Comparison of ENCODE assay signal across 17 cellular contexts in the genomic region with DNA sequence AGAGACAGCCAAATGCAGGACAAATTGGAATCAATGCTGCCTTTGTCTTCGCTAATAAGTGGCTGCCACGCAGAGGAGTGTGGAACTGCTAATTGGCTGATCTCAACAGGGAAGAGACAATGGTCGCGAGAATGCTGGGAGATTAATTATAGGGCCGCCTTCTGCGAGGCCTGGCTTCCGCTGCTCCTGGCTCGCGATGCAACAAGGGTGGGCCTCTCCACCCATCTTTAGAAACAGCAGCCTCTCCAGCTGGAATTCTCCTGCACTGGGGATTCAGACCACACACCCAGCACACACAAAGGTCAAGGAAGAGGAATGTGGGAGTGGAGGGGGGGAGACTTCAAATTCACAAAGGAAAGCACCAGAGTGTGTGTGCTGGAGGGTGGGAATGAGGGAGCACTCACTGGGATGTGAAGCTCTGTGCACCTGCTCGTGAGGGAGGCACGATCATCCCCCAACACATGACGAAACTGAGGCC.
DNase-seq lines count a peak whose midpoint lies in the region; ATAC-seq and TF ChIP-seq lines count a peak whose summit lies in the region.
"Had no signal": no experiment of that assay in that cellular context is flagged by ENCODE, and none has a peak within 500 bp of the region (broad histone marks: within the 10 kb centered on the region; RNA-seq: fewer than 3 reads in every experiment).

No MANE protein-coding gene starts in this region.

- no peaks in the 10 kb centered on the region for H3K79me2 ChIP-seq in osteoblast (ENCODE audit: insufficient read depth, low read length)

- no peak overlapping the region for H3K4me2 ChIP-seq in osteoblast (ENCODE audit: insufficient read depth, low read length)

- no peak for ATAC-seq in right cardiac atrium
- ATAC-seq: body of pancreas had no signal

- no peak overlapping the region for H2AFZ ChIP-seq in osteoblast (ENCODE audit: low read length)

- TF ChIP-seq CTCF in osteoblast (IDR thresholded peaks at IDR 0.05; ENCODE audit: extremely low read depth, low read depth, low read length): no peak

- H3K9me3 ChIP-seq in right cardiac atrium (ENCODE audit: control insufficient read depth, low read length) (no peaks in the 10 kb centered on the region), osteoblast (ENCODE audit: low read depth, low read length) (no peaks in the 10 kb centered on the region)
- H3K9me3 ChIP-seq: body of pancreas, neutrophil had no signal

- H3K27me3 ChIP-seq in right cardiac atrium (ENCODE audit: control insufficient read depth, insufficient read depth) (no peaks in the 10 kb centered on the region), osteoblast (ENCODE audit: insufficient read depth, low read length) (no peaks in the 10 kb centered on the region)
- H3K27me3 ChIP-seq: body of pancreas had no signal

- H3K27ac ChIP-seq in right cardiac atrium (ENCODE audit: low read length) (no peak overlapping the region), osteoblast (ENCODE audit: low read depth, low read length) (no peak overlapping the region)
- H3K27ac ChIP-seq: body of pancreas, neutrophil, WERI-Rb-1 had no signal

- H3K4me1 ChIP-seq in right cardiac atrium (ENCODE audit: control insufficient read depth, insufficient read depth, low read length) (no peaks in the 10 kb centered on the region), osteoblast (ENCODE audit: insufficient read depth, low read length) (no peaks in the 10 kb centered on the region)
- H3K4me1 ChIP-seq: body of pancreas had no signal

- H3K36me3 ChIP-seq in osteoblast (ENCODE audit: insufficient read depth, low read length): no peaks in the 10 kb centered on the region
- H3K36me3 ChIP-seq: neutrophil, WERI-Rb-1 had no signal

- no peaks in the 10 kb centered on the region for H4K20me1 ChIP-seq in osteoblast (ENCODE audit: insufficient read depth, low read length)

- DNase-seq in NCI-H1105 (lab: John Stamatoyannopoulos, UW) (peak; percentile 76), NCI-H748 treated with DMSO at 0.1 percent for 48 hours (lab: John Stamatoyannopoulos, UW) (peak; percentile 9), hippocampal formation (lab: John Stamatoyannopoulos, UW) (peak; percentile 28 to 37), posterior cingulate gyrus (peak in 6 of 10 donors; percentile 26 to 87 (median 72)), right cardiac atrium (no peak), osteoblast (ENCODE audit: insufficient read length, low spot score, missing footprints) (no peak), cerebellum (ENCODE audit: low spot score) (no peak)
- DNase-seq in NK-92 treated with Interleukin-12 subunit alpha and Interleukin-12 subunit beta, amount 100 ng/mL, for 24 hours (lab: John Stamatoyannopoulos, UW): no peak
- DNase-seq: activated CD4-positive, alpha-beta memory T cell treated with anti-CD3 and anti-CD28 coated beads, Interleukin-2, amount 10 ng/mL, durations not matched to agents 7 days and 5 days; activated T-cell treated with anti-CD3 and anti-CD28 coated beads, Interleukin-2, amount 50 U/mL, for 24 hours; body of pancreas; Calu3; HFFc6; NCI-H2081 treated with DMSO at 0.1 percent for 48 hours; SHP77; WERI-Rb-1 had no signal

- WGBS in right cardiac atrium: 16% methylated on average over 12 of the region's 12 CpGs

- intact Hi-C loops in posterior cingulate gyrus (cut with DNase I) (no loop called here), right cardiac atrium (cut with DNase I) (no loop called here)

- no peak overlapping the region for H3K4me3 ChIP-seq in right cardiac atrium (ENCODE audit: low read length)
- no peak overlapping the region for H3K4me3 ChIP-seq in osteoblast (ENCODE audit: insufficient read depth, low read length)
- H3K4me3 ChIP-seq: body of pancreas had no signal

Comparison
In these comparisons a context has a peak if more than half of its experiments do, and no peak if none do; other contexts are left out.
1. DNase-seq: peak in NCI-H1105 (single experiment), NCI-H748 treated with DMSO at 0.1 percent for 48 hours (single experiment), hippocampal formation (2 of 2) and posterior cingulate gyrus (6 of 10); none in right cardiac atrium (0 of 3), osteoblast (single experiment), NK-92 treated with Interleukin-12 subunit alpha and Interleukin-12 subunit beta, amount 100 ng/mL, for 24 hours (single experiment) and cerebellum (single experiment).